ENCODE assay signal across 1 cellular context in genomic region chr20:9416421-9416820, GRCh38.
TF ChIP-seq lines count a peak whose summit lies in the region.

No MANE protein-coding gene starts in this region.

TF ChIP-seq in K562, 482 proteins besides CTCF, POLR2A, EP300 and RAD21 (continued from another document):
- TF ChIP-seq MAFF (IDR thresholded peaks at IDR 0.05; ENCODE audit: low read length) (peak; percentile 54; the same call in 1 of the 2 replicates), C11orf30 (IDR thresholded peaks at IDR 0.05; ENCODE audit: low read depth) (peak; percentile 42; the same call in 1 of the 2 replicates), NR4A1 (CRISPR knock-in tag; IDR thresholded peaks at IDR 0.05) (no peak), NR4A1 (tag; IDR thresholded peaks at IDR 0.05) (no peak)
TF ChIP-seq in K562: peak in this region for 5.
